19 cellular contexts compared by ENCODE assay signal in the genomic region with DNA sequence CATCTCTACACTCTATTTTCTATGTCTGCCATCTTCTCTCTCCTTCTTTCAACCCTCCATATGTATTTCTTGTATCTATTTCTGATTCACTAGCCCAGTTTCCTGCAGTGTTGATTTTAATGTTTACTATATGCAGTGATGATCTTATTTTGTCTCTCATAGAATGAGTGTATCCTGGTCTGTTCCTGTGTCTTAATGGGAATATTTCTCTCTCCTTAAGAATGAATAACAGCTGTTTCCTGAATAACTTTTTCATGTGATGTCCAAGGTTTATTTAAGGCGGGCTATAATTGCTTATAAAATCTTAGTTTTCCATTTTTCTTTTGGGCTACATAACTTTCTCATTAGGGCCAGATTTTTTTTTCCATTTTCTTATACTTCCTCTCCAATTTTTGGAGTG.
"Had no signal": no experiment of that assay in that cellular context is flagged by ENCODE, and none has a peak within 500 bp of the region (broad histone marks: within the 10 kb centered on the region; RNA-seq: fewer than 3 reads in every experiment).

No MANE protein-coding gene starts in this region.

- H3K27ac ChIP-seq: coronary artery, lower lobe of right lung, tibial artery had no signal

- H3K4me3 ChIP-seq: coronary artery, lower lobe of right lung, tibial artery had no signal

- DNase-seq: activated B cell treated with CpG ODN at 0.5 μM for 24 hours; activated CD4-positive, alpha-beta T cell treated with anti-CD3 and anti-CD28 coated beads for 36 hours; activated CD4-positive, alpha-beta T cell treated with anti-CD3 and anti-CD28 coated beads, Interleukin-2, amount 50 U/mL, for 48 hours; activated effector memory CD4-positive, alpha-beta T cell treated with Interleukin-2 at 50 U/mL for 16 hours; activated naive CD4-positive, alpha-beta T cell treated with anti-CD3 and anti-CD28 coated beads for 36 hours; activated naive CD8-positive, alpha-beta T cell treated with anti-CD3 and anti-CD28 coated beads, Interleukin-2, amount 10 ng/mL, durations not matched to agents 7 days and 5 days; activated T-cell treated with anti-CD3 and anti-CD28 coated beads, Interleukin-2, amount 50 U/mL, for 48 hours; amniotic stem cell; cerebellar nuclear complex; left colon; lower lobe of right lung; naive thymus-derived CD8-positive, alpha-beta T cell; stimulated activated CD4-positive, alpha-beta T cell treated with anti-CD3 and anti-CD28 coated beads, Interleukin-4, amount 100 ng/mL, for 4 hours; stimulated activated naive CD8-positive, alpha-beta T cell treated with anti-CD3 and anti-CD28 coated beads, Interleukin-15, Interleukin-2, amounts not matched to agents 100 U/mL and 50 U/mL, for 24 hours; substantia nigra; SW 1271; T-helper 17 cell; tibial artery had no signal

- H3K36me3 ChIP-seq: lower lobe of right lung, tibial artery had no signal

- H3K4me1 ChIP-seq: lower lobe of right lung had no signal

- ATAC-seq: activated CD4-positive, alpha-beta T cell treated with anti-CD3 and anti-CD28 coated beads for 36 hours; left colon; lower lobe of right lung; naive thymus-derived CD8-positive, alpha-beta T cell; stimulated activated naive CD8-positive, alpha-beta T cell treated with anti-CD3 and anti-CD28 coated beads, Interleukin-15, Interleukin-2, amounts not matched to agents 100 U/mL and 50 U/mL, for 24 hours; T-helper 17 cell had no signal

- H3K27me3 ChIP-seq: tibial artery had no signal
